8 cellular contexts compared by ENCODE assay signal in genomic region chr20:23200914-23201313, GRCh38.
DNase-seq lines count a peak whose midpoint lies in the region; ATAC-seq and TF ChIP-seq lines count a peak whose summit lies in the region.

No MANE protein-coding gene starts in this region.

- no peak overlapping the region for H3K4me3 Mint-ChIP-seq in CD8-positive, alpha-beta T cell
- no peak overlapping the region for H3K4me3 Mint-ChIP-seq in activated CD8-positive, alpha-beta memory T cell treated with anti-CD3 and anti-CD28 coated beads, Interleukin-2, amount 10 ng/mL, durations not matched to agents 7 days and 5 days

- H3K4me1 Mint-ChIP-seq in CD8-positive, alpha-beta T cell (ENCODE audit: low read depth), result no peaks in the 10 kb centered on the region
- H3K4me1 Mint-ChIP-seq in activated CD8-positive, alpha-beta memory T cell treated with anti-CD3 and anti-CD28 coated beads, Interleukin-2, amount 10 ng/mL, durations not matched to agents 7 days and 5 days, result no peaks in the 10 kb centered on the region

- intact Hi-C loops in CD8-positive, alpha-beta T cell (cut with DNase I, micrococcal nuclease), result no loop called here

- H3K9me3 Mint-ChIP-seq in CD8-positive, alpha-beta T cell, result no peaks in the 10 kb centered on the region
- H3K9me3 Mint-ChIP-seq in activated CD8-positive, alpha-beta memory T cell treated with anti-CD3 and anti-CD28 coated beads, Interleukin-2, amount 10 ng/mL, durations not matched to agents 7 days and 5 days (ENCODE audit: low read depth), result peaks cover 2% of the 10 kb centered on the region

- H3K4me3 ChIP-seq in AG10803 (ENCODE audit: low read length), result no peak overlapping the region
- H3K4me3 ChIP-seq in HFF-Myc (replicated peaks; ENCODE audit: low read depth, low read length), result no peak overlapping the region
- no peak overlapping the region for H3K4me3 ChIP-seq in CD8-positive, alpha-beta T cell (ENCODE audit: low read depth, low read length)

- DNase-seq in AG10803 (ENCODE audit: low read depth) (no peak), HFF-Myc (ENCODE audit: extremely low read depth, low read depth) (no peak), iPS-NIHi11 (ENCODE audit: low spot score) (peak; percentile 72)
- DNase-seq in CD8-positive, alpha-beta T cell, result no peak
- no peak for DNase-seq in activated CD8-positive, alpha-beta memory T cell treated with anti-CD3 and anti-CD28 coated beads, Interleukin-2, amount 10 ng/mL, durations not matched to agents 7 days and 5 days

- no peaks in the 10 kb centered on the region for H3K9me3 ChIP-seq in CD8-positive, alpha-beta T cell (ENCODE audit: low read length)

- peaks cover 13% of the 10 kb centered on the region for H3K27me3 Mint-ChIP-seq in CD8-positive, alpha-beta T cell (ENCODE audit: low read depth)
- H3K27me3 Mint-ChIP-seq in activated CD8-positive, alpha-beta memory T cell treated with anti-CD3 and anti-CD28 coated beads, Interleukin-2, amount 10 ng/mL, durations not matched to agents 7 days and 5 days, result peaks cover 25% of the 10 kb centered on the region

- H3K27ac ChIP-seq in CD8-positive, alpha-beta T cell (ENCODE audit: low read depth, low read length), result no peak overlapping the region

- H3K27me3 ChIP-seq in CD8-positive, alpha-beta T cell (ENCODE audit: insufficient read depth, low read length), result no peaks in the 10 kb centered on the region

- peak; percentile 91 for ATAC-seq in SK-N-SH treated with all-trans-retinoic acid at 6 μM for 48 hours
- no peak for ATAC-seq in GM18873 (IDR thresholded peaks at IDR 0.05; ENCODE audit: low FRiP score, unreplicated experiment)
- no peak for ATAC-seq in CD8-positive, alpha-beta T cell
- ATAC-seq in activated CD8-positive, alpha-beta memory T cell treated with anti-CD3 and anti-CD28 coated beads, Interleukin-2, amount 10 ng/mL, durations not matched to agents 7 days and 5 days, result no peak
- no peak for ATAC-seq in HG02678 (IDR thresholded peaks at IDR 0.05; ENCODE audit: unreplicated experiment)

- CTCF ChIA-PET in CD8-positive, alpha-beta T cell (lab: Charles Lee), result no interaction called here
- CTCF ChIA-PET in activated CD8-positive, alpha-beta memory T cell treated with anti-CD3 and anti-CD28 coated beads, Interleukin-2, amount 10 ng/mL, durations not matched to agents 7 days and 5 days (lab: Charles Lee), result interaction anchor here (0.9 to 2.3 kb wide), 2 partner anchors 150 to 509 kb away, joined by 3 to 8 read pairs; partner anchors contain the start of gene THBD

- TF ChIP-seq CTCF in AG10803 (conservative IDR thresholded peaks at IDR 0.05; ENCODE audit: low read length) (peak; percentile 28), HFF-Myc (IDR thresholded peaks at IDR 0.05; ENCODE audit: low read depth, low read length, missing control alignments) (peak; percentile 20)
- no peak for TF ChIP-seq CTCF in CD8-positive, alpha-beta T cell (IDR thresholded peaks at IDR 0.05)

- no peaks in the 10 kb centered on the region for H3K4me1 ChIP-seq in CD8-positive, alpha-beta T cell (ENCODE audit: insufficient read depth, low read length)

- no peaks in the 10 kb centered on the region for H3K36me3 Mint-ChIP-seq in CD8-positive, alpha-beta T cell
- no peaks in the 10 kb centered on the region for H3K36me3 Mint-ChIP-seq in activated CD8-positive, alpha-beta memory T cell treated with anti-CD3 and anti-CD28 coated beads, Interleukin-2, amount 10 ng/mL, durations not matched to agents 7 days and 5 days

- H3K36me3 ChIP-seq in CD8-positive, alpha-beta T cell (ENCODE audit: insufficient read depth, low read length), result no peaks in the 10 kb centered on the region

- no peak overlapping the region for H3K27ac Mint-ChIP-seq in CD8-positive, alpha-beta T cell
- no peak overlapping the region for H3K27ac Mint-ChIP-seq in activated CD8-positive, alpha-beta memory T cell treated with anti-CD3 and anti-CD28 coated beads, Interleukin-2, amount 10 ng/mL, durations not matched to agents 7 days and 5 days

- POLR2A ChIA-PET in CD8-positive, alpha-beta T cell (lab: Charles Lee), result no interaction called here

TF ChIP-seq in SK-N-SH treated with all-trans-retinoic acid at 6 μM for 48 hours, 23 proteins besides CTCF, POLR2A, EP300 and RAD21 (continues in another document):
- TF ChIP-seq RARB (CRISPR knock-in tag; IDR thresholded peaks at IDR 0.05), result no peak
- TF ChIP-seq CREB5 (CRISPR knock-in tag; IDR thresholded peaks at IDR 0.05; ENCODE audit: low read depth), result no peak
- no peak for TF ChIP-seq SNAI2 (CRISPR knock-in tag; IDR thresholded peaks at IDR 0.05)
- no peak for TF ChIP-seq ZNF8 (CRISPR knock-in tag; IDR thresholded peaks at IDR 0.05)
- no peak for TF ChIP-seq ISL1 (CRISPR knock-in tag; IDR thresholded peaks at IDR 0.05)
- TF ChIP-seq CSDC2 (CRISPR knock-in tag; IDR thresholded peaks at IDR 0.05), result no peak
- TF ChIP-seq ESRRG (CRISPR knock-in tag; IDR thresholded peaks at IDR 0.05), result no peak
- TF ChIP-seq TOX (CRISPR knock-in tag; IDR thresholded peaks at IDR 0.05; ENCODE audit: borderline replicate concordance), result no peak
- TF ChIP-seq ZNF70 (CRISPR knock-in tag; IDR thresholded peaks at IDR 0.05), result no peak
- TF ChIP-seq CSRNP3 (CRISPR knock-in tag; IDR thresholded peaks at IDR 0.05), result no peak
- no peak for TF ChIP-seq BACH2 (CRISPR knock-in tag; IDR thresholded peaks at IDR 0.05; ENCODE audit: borderline replicate concordance)
- TF ChIP-seq PATZ1 (CRISPR knock-in tag; IDR thresholded peaks at IDR 0.05; ENCODE audit: borderline replicate concordance), result no peak
- no peak for TF ChIP-seq ZFP3 (CRISPR knock-in tag; IDR thresholded peaks at IDR 0.05)
- no peak for TF ChIP-seq ZFP30 (CRISPR knock-in tag; IDR thresholded peaks at IDR 0.05)
- no peak for TF ChIP-seq TSHZ2 (CRISPR knock-in tag; IDR thresholded peaks at IDR 0.05)
- TF ChIP-seq OSR1 (CRISPR knock-in tag; IDR thresholded peaks at IDR 0.05), result no peak
